Comparison of ENCODE assay signal across 17 cellular contexts in genomic region chr5:169610606-169611005, GRCh38. TPM values are rescaled to one million over a fixed set of nuclear protein-coding genes. Genes with fewer than 3 reads are reported as not detected.
"Had no signal": no experiment of that assay in that cellular context is flagged by ENCODE, and none has a peak within 500 bp of the region (broad histone marks: within the 10 kb centered on the region; RNA-seq: fewer than 3 reads in every experiment).

No MANE protein-coding gene starts in this region.

- H3K36me3 ChIP-seq: brain microvascular endothelial cell, gastroesophageal sphincter, neutrophil had no signal

- H3K27me3 ChIP-seq: brain microvascular endothelial cell, gastroesophageal sphincter had no signal

- ATAC-seq: gastroesophageal sphincter; naive thymus-derived CD8-positive, alpha-beta T cell; T-helper 17 cell had no signal

- H3K4me3 Mint-ChIP-seq: activated B cell treated with CpG ODN at 0.5 μM for 24 hours; activated CD4-positive, alpha-beta T cell treated with anti-CD3 and anti-CD28 coated beads, Interleukin-2, amount 10 ng/mL, durations not matched to agents 24 days and 14 days; activated naive CD8-positive, alpha-beta T cell treated with anti-CD3 and anti-CD28 coated beads for 36 hours; memory B cell; naive thymus-derived CD8-positive, alpha-beta T cell; T-helper 17 cell had no signal

- H3K9me3 ChIP-seq: neutrophil had no signal

- H3K79me2 ChIP-seq: hepatocyte had no signal

- H3K27ac Mint-ChIP-seq: activated B cell treated with CpG ODN at 0.5 μM for 24 hours; activated CD4-positive, alpha-beta T cell treated with anti-CD3 and anti-CD28 coated beads, Interleukin-2, amount 10 ng/mL, durations not matched to agents 24 days and 14 days; activated naive CD8-positive, alpha-beta T cell treated with anti-CD3 and anti-CD28 coated beads for 36 hours; memory B cell; naive thymus-derived CD8-positive, alpha-beta T cell; T-helper 17 cell had no signal

- H3K27me3 Mint-ChIP-seq: T-helper 17 cell had no signal

- H3K4me2 ChIP-seq: hepatocyte had no signal

- H2AFZ ChIP-seq: hepatocyte had no signal

- DNase-seq: activated B cell treated with CpG ODN at 0.5 μM for 24 hours; activated CD4-positive, alpha-beta T cell treated with anti-CD3 and anti-CD28 coated beads, Interleukin-2, amount 10 ng/mL, durations not matched to agents 24 days and 14 days; activated CD8-positive, alpha-beta memory T cell treated with anti-CD3 and anti-CD28 coated beads, Interleukin-2, amount 50 U/mL, for 48 hours; activated naive CD8-positive, alpha-beta T cell treated with anti-CD3 and anti-CD28 coated beads for 36 hours; amygdala; brain microvascular endothelial cell; kidney; left ventricle myocardium inferior; naive thymus-derived CD8-positive, alpha-beta T cell; stimulated activated CD4-positive, alpha-beta T cell treated with anti-CD3 and anti-CD28 coated beads, Interleukin-12 subunit alpha, Interleukin-12 subunit beta, amount 100 ng/mL, for 4 hours; stimulated activated CD4-positive, alpha-beta T cell treated with anti-CD3 and anti-CD28 coated beads, Interleukin-2, amount 100 ng/mL, for 24 hours; T-helper 17 cell had no signal

- FAIRE-seq: kidney, TTC549 had no signal

- H3K4me1 ChIP-seq: gastroesophageal sphincter, left ventricle myocardium inferior had no signal

- H3K27ac ChIP-seq: brain microvascular endothelial cell, gastroesophageal sphincter, hepatocyte, left ventricle myocardium inferior, neutrophil had no signal

- H3K4me1 Mint-ChIP-seq: activated B cell treated with CpG ODN at 0.5 μM for 24 hours; activated CD4-positive, alpha-beta T cell treated with anti-CD3 and anti-CD28 coated beads, Interleukin-2, amount 10 ng/mL, durations not matched to agents 24 days and 14 days; activated naive CD8-positive, alpha-beta T cell treated with anti-CD3 and anti-CD28 coated beads for 36 hours; memory B cell; naive thymus-derived CD8-positive, alpha-beta T cell; T-helper 17 cell had no signal

- H3K4me3 ChIP-seq: gastroesophageal sphincter, hepatocyte, left ventricle myocardium inferior had no signal

RNA-seq across cellular contexts. Expression of gene DOCK2, which starts 26.5 kb away (rescaled TPM):
- polyA plus RNA-seq: hepatocyte had no signal
